In the genomic region with DNA sequence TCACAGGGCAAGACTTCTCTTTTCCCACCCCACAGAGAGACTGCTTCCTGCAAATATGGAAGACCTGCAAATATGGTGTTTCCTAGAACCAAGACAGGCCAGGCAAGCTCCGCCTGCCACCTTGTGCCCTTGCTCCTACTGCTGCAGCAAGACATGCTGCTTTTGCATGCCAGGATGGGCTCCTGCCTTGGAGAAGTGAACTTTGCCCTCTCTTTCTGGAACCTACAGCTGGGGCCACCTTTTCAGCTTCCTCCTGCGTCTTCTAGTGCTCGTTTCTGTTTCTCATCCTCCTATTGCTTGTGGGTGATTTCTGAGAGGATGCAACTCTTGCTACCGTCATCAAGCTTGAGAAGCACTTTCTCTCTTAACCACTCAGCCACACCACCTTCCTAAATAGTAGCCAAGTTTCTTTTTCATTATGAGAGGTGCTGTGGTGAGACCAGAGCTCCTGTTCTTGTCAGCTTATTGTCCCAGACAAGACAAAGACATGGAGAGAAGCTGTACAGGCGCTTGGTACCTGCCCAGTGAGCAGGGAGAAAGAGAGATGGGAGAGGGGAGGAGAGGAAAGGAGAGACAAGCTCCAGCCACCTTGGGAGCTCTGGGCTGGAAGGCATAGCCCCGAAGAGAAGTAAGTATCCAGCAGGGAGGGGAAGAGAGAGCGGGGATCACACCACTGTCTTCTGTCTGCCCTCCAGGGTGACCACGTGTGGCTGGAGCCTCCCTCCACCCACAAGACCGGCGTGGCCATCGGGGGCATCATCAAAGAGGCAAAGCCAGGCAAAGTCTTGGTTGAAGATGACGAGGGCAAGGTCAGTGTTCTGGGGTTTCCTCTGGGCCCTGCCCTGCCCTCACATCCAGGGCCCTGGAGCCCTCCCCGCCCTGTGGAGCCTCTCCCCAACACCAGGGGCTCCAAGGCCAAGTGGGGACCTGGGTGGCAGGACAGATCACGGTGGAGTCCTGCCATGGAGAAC, we compare ENCODE assay signal across 11 cellular contexts. TPM values are rescaled to one million over a fixed set of nuclear protein-coding genes. Genes with fewer than 3 reads are reported as not detected.
DNase-seq lines count a peak whose midpoint lies in the region; ATAC-seq and TF ChIP-seq lines count a peak whose summit lies in the region.
"Had no signal": no experiment of that assay in that cellular context is flagged by ENCODE, and none has a peak within 500 bp of the region (broad histone marks: within the 10 kb centered on the region; RNA-seq: fewer than 3 reads in every experiment).

No MANE protein-coding gene starts in this region.

- H3K4me1 ChIP-seq in spleen = peaks cover 0 to 21% (median 5%) of the 10 kb centered on the region in 6 donors

- H3K4me3 ChIP-seq in spleen = peak overlapping the region in 1 of 8 donors; percentile 35
- H3K4me3 ChIP-seq: ascending aorta had no signal

- peaks cover 0 to 8% (median 0%) of the 10 kb centered on the region in 7 donors for H3K27me3 ChIP-seq in spleen (replicated peaks in 1 of 7)
- H3K27me3 ChIP-seq: ascending aorta had no signal

- no peak for TF ChIP-seq CTCF in spleen (IDR thresholded peaks at IDR 0.05 in 8 of 11, conservative IDR thresholded peaks at IDR 0.05 in 3 of 11)

- no peak for TF ChIP-seq POLR2A in spleen (IDR thresholded peaks at IDR 0.05)

- peak; percentile 97 for ATAC-seq in HG02759 (IDR thresholded peaks at IDR 0.05; ENCODE audit: unreplicated experiment)

- intact Hi-C loops in spleen (cut with DNase I; ENCODE audit: low total_unique reads) = no loop called here

- H3K27ac ChIP-seq in spleen = peak overlapping the region in 7 of 8 donors; percentile 25 to 73 (median 58)
- H3K27ac ChIP-seq: ascending aorta had no signal

- H3K36me3 ChIP-seq in spleen = no peaks in the 10 kb centered on the region
- H3K36me3 ChIP-seq: ascending aorta had no signal

- H3K9me3 ChIP-seq in spleen = no peaks in the 10 kb centered on the region
- H3K9me3 ChIP-seq: ascending aorta had no signal

- DNase-seq in activated effector memory CD4-positive, alpha-beta T cell treated with anti-CD3 and anti-CD28 coated beads, Interleukin-2, amount 50 U/mL, for 16 hours = peak; percentile 39
- DNase-seq in activated effector memory CD4-positive, alpha-beta T cell treated with Interleukin-2 at 50 U/mL for 16 hours = no peak
- DNase-seq in NOMO-1 treated with dmso at 0.1 percent for 144 hours (lab: John Stamatoyannopoulos, UW; ENCODE audit: unreplicated experiment) = peak; percentile 73
- peak; percentile 53 for DNase-seq in spleen
- DNase-seq in NCI-H128 (lab: John Stamatoyannopoulos, UW; ENCODE audit: unreplicated experiment) = no peak
- DNase-seq in stimulated activated CD4-positive, alpha-beta T cell treated with anti-CD3 and anti-CD28 coated beads, Interleukin-2, amount 100 ng/mL, for 24 hours = no peak
- no peak for DNase-seq in kidney glomerular epithelial cell (lab: John Stamatoyannopoulos, UW)
- DNase-seq: NCI-H1417 had no signal

- WGBS in spleen, 5 donors = 60 to 76% (median 63%) methylated on average over 14 of the region's 14 CpGs

RNA-seq across cellular contexts. Expression of gene MYO7B, which starts 28.3 kb away (rescaled TPM):
- total RNA-seq in spleen = 10 to 100 TPM; 32.3 to 55.7 (median 50.1) TPM
- polyA plus RNA-seq in spleen = 100 to 1,000 TPM in 2 of 3 donors, 10 to 100 TPM in 1; 76.9 to 165 (median 103) TPM
- total RNA-seq: CD4-positive, CD25-positive, alpha-beta regulatory T cell had no signal

RNA-seq across cellular contexts. Expression of gene IWS1, which starts 37.5 kb away (rescaled TPM):
- total RNA-seq in spleen = 10 to 100 TPM; 40.5 to 59.7 (median 44.3) TPM
- polyA plus RNA-seq in spleen = 10 to 100 TPM; 18.8 to 28.1 (median 22.0) TPM

Comparison
In these comparisons a context has a peak if more than half of its experiments do, and no peak if none do; other contexts are left out.
1. DNase-seq: peak in activated effector memory CD4-positive, alpha-beta T cell treated with anti-CD3 and anti-CD28 coated beads, Interleukin-2, amount 50 U/mL, for 16 hours (single experiment), NOMO-1 treated with dmso at 0.1 percent for 144 hours (single experiment) and spleen (single experiment); none in activated effector memory CD4-positive, alpha-beta T cell treated with Interleukin-2 at 50 U/mL for 16 hours (single experiment), NCI-H128 (single experiment), stimulated activated CD4-positive, alpha-beta T cell treated with anti-CD3 and anti-CD28 coated beads, Interleukin-2, amount 100 ng/mL, for 24 hours (0 of 2) and kidney glomerular epithelial cell (single experiment).